ENCODE assay signal across 18 cellular contexts in genomic region chr9:27990524-27990923, GRCh38.
A peak's percentile ranks its signal among the peaks of the same experiment; 100 is the strongest.
DNase-seq lines count a peak whose midpoint lies in the region; ATAC-seq and TF ChIP-seq lines count a peak whose summit lies in the region.
"Had no signal": no experiment of that assay in that cellular context is flagged by ENCODE, and none has a peak within 500 bp of the region (broad histone marks: within the 10 kb centered on the region; RNA-seq: fewer than 3 reads in every experiment).

No MANE protein-coding gene starts in this region.

- H3K27ac ChIP-seq in KMS-11 (no peak overlapping the region), right cardiac atrium (ENCODE audit: low read length) (no peak overlapping the region)
- H3K27ac ChIP-seq: 22Rv1, BLaER1, esophagus squamous epithelium, HL-60, prostate gland, upper lobe of right lung had no signal

- H3K4me3 ChIP-seq in KMS-11 (IDR thresholded peaks at IDR 0.05; ENCODE audit: insufficient read depth, low read depth, low read length) (no peak overlapping the region), right cardiac atrium (ENCODE audit: low read length) (no peak overlapping the region)
- H3K4me3 ChIP-seq: BLaER1, esophagus squamous epithelium, prostate gland, upper lobe of right lung had no signal

- no peaks in the 10 kb centered on the region for H3K9me3 ChIP-seq in right cardiac atrium (ENCODE audit: control insufficient read depth, low read length)
- H3K9me3 ChIP-seq: BLaER1, esophagus squamous epithelium, prostate gland, upper lobe of right lung had no signal

- WGBS in right cardiac atrium, result 92% methylated on average over 2 of the region's 2 CpGs

- H3K36me3 ChIP-seq in KMS-11 (ENCODE audit: insufficient read depth), result no peaks in the 10 kb centered on the region
- H3K36me3 ChIP-seq: BLaER1, esophagus squamous epithelium, prostate gland, upper lobe of right lung had no signal

- H4K20me1 ChIP-seq in KMS-11 (ENCODE audit: insufficient read depth), result no peaks in the 10 kb centered on the region
- H4K20me1 ChIP-seq: BLaER1 had no signal

- ATAC-seq in GM21390 (IDR thresholded peaks at IDR 0.05; ENCODE audit: unreplicated experiment) (peak; percentile 85), HG02885 (IDR thresholded peaks at IDR 0.05; ENCODE audit: poor library complexity, unreplicated experiment) (peak; percentile 90), GM19455 (IDR thresholded peaks at IDR 0.05; ENCODE audit: unreplicated experiment) (no peak), right cardiac atrium (no peak)
- ATAC-seq: activated T-cell treated with anti-CD3 and anti-CD28 coated beads, Interleukin-2, amount 50 U/mL, for 4 hours; upper lobe of right lung had no signal

- no peak for TF ChIP-seq CTCF in KMS-11 (conservative IDR thresholded peaks at IDR 0.05; ENCODE audit: low read depth, low read length)

- no peaks in the 10 kb centered on the region for H3K79me2 ChIP-seq in KMS-11 (ENCODE audit: insufficient read depth, low read depth)

- DNase-seq in NCI-H2107 treated with DMSO at 0.1 percent for 48 hours (lab: John Stamatoyannopoulos, UW; ENCODE audit: unreplicated experiment), result peak; percentile 9
- DNase-seq in NCI-H2107 (lab: John Stamatoyannopoulos, UW), result no peak
- no peak for DNase-seq in COR-L47 (lab: John Stamatoyannopoulos, UW)
- DNase-seq in right cardiac atrium, result no peak
- DNase-seq: activated CD4-positive, alpha-beta T cell treated with anti-CD3 and anti-CD28 coated beads, Interleukin-2, amount 50 U/mL, for 4 hours; activated T-cell treated with anti-CD3 and anti-CD28 coated beads, Interleukin-2, amount 50 U/mL, for 4 hours; esophagus squamous epithelium; glutamatergic neuron; NCI-H1092; upper lobe of right lung had no signal

- H3K27me3 ChIP-seq in KMS-11 (ENCODE audit: insufficient read depth, low read depth) (no peaks in the 10 kb centered on the region), right cardiac atrium (ENCODE audit: control insufficient read depth, insufficient read depth) (no peaks in the 10 kb centered on the region)
- H3K27me3 ChIP-seq: BLaER1, esophagus squamous epithelium, upper lobe of right lung had no signal

- H3K9ac ChIP-seq in KMS-11, result no peak overlapping the region
- H3K9ac ChIP-seq: BLaER1 had no signal

- H3K4me1 ChIP-seq in KMS-11 (ENCODE audit: low read depth, poor library complexity, severe bottlenecking) (peaks cover 17% of the 10 kb centered on the region), right cardiac atrium (ENCODE audit: control insufficient read depth, insufficient read depth, low read length) (no peaks in the 10 kb centered on the region)
- H3K4me1 ChIP-seq: BLaER1, esophagus squamous epithelium, prostate gland, upper lobe of right lung had no signal

- peak overlapping the region; percentile 21 for H3K4me2 ChIP-seq in KMS-11
- H3K4me2 ChIP-seq: BLaER1 had no signal

- intact Hi-C loops in right cardiac atrium (cut with DNase I), result loop anchor here in 1 of 4 donors (10.0 kb wide), 1 partner anchor 64 kb away; no protein-coding TSS in a partner anchor

- H2AFZ ChIP-seq in KMS-11 (ENCODE audit: low read depth), result no peak overlapping the region

Comparison
In these comparisons a context has a peak if more than half of its experiments do, and no peak if none do; other contexts are left out.
1. ATAC-seq: peak in GM21390 (single experiment) and HG02885 (single experiment); none in GM19455 (single experiment) and right cardiac atrium (0 of 2).